In genomic region chr7:148883233-148884048, GRCh38 we compare ENCODE assay signal across 8 cellular contexts. TPM values are rescaled to one million over a fixed set of nuclear protein-coding genes. Genes with fewer than 3 reads are reported as not detected.
DNase-seq lines count a peak whose midpoint lies in the region; ATAC-seq and TF ChIP-seq lines count a peak whose summit lies in the region.

No MANE protein-coding gene starts in this region.

- peak; percentile 39 for DNase-seq in ACHN
- peak; percentile 23 for DNase-seq in SK-MEL-5 (ENCODE audit: low read depth, low spot score)
- no peak for DNase-seq in activated naive CD8-positive, alpha-beta T cell treated with anti-CD3 and anti-CD28 coated beads, Interleukin-2, amount 10 ng/mL, durations not matched to agents 7 days and 5 days
- DNase-seq in right atrium auricular region (ENCODE audit: low spot score): peak; percentile 64
- peak; percentile 13 for DNase-seq in putamen (ENCODE audit: low spot score)
- DNase-seq in vagina (ENCODE audit: extremely low spot score in 2 of 2): no peak

- H3K36me3 ChIP-seq in right atrium auricular region (no peaks in the 10 kb centered on the region), vagina (no peaks in the 10 kb centered on the region)

- no peaks in the 10 kb centered on the region for H3K9me3 Mint-ChIP-seq in activated naive CD8-positive, alpha-beta T cell treated with anti-CD3 and anti-CD28 coated beads, Interleukin-2, amount 10 ng/mL, durations not matched to agents 7 days and 5 days

- in situ Hi-C loops in ACHN (cut with HindIII; ENCODE audit: low pct_ligation_motif_present, low pct_unique_long_range_greater_than_20kb, low sequenced_read_pairs) (no loop called here), SK-MEL-5 (cut with HindIII; ENCODE audit: low pct_unique_long_range_greater_than_20kb, low sequenced_read_pairs) (no loop called here)

- intact Hi-C loops in vagina (cut with DNase I): loop anchor here (1.0 to 10.0 kb wide), 2 partner anchors 81 to 185 kb away; partner anchors contain the start of gene CUL1

- peak overlapping the region; percentile 95 for H3K27ac Mint-ChIP-seq in activated naive CD8-positive, alpha-beta T cell treated with anti-CD3 and anti-CD28 coated beads, Interleukin-2, amount 10 ng/mL, durations not matched to agents 7 days and 5 days

- no peak for TF ChIP-seq CTCF in right atrium auricular region (IDR thresholded peaks at IDR 0.05)
- no peak for TF ChIP-seq CTCF in vagina (IDR thresholded peaks at IDR 0.05)

- H3K9me3 ChIP-seq in right atrium auricular region (no peaks in the 10 kb centered on the region), vagina (no peaks in the 10 kb centered on the region)

- POLR2A ChIA-PET in activated naive CD8-positive, alpha-beta T cell treated with anti-CD3 and anti-CD28 coated beads, Interleukin-2, amount 10 ng/mL, durations not matched to agents 7 days and 5 days (lab: Charles Lee): interaction anchor here (0.6 to 5.4 kb wide), 20 partner anchors 10 to 255 kb away, joined by 3 to 73 read pairs (median 4); partner anchors contain the start of gene CUL1

- no peak for TF ChIP-seq POLR2A in vagina (IDR thresholded peaks at IDR 0.05)

- H3K4me1 ChIP-seq in right atrium auricular region (peaks cover 0 to 4% of the 10 kb centered on the region in 2 donors), vagina (peaks cover 18% of the 10 kb centered on the region)

- ATAC-seq in GM18870 (IDR thresholded peaks at IDR 0.05; ENCODE audit: unreplicated experiment) (peak; percentile 14), HG03135 (IDR thresholded peaks at IDR 0.05; ENCODE audit: unreplicated experiment) (peak; percentile 34)
- ATAC-seq in activated naive CD8-positive, alpha-beta T cell treated with anti-CD3 and anti-CD28 coated beads, Interleukin-2, amount 10 ng/mL, durations not matched to agents 7 days and 5 days (ENCODE audit: low read depth): peak; percentile 2

- H3K36me3 Mint-ChIP-seq in activated naive CD8-positive, alpha-beta T cell treated with anti-CD3 and anti-CD28 coated beads, Interleukin-2, amount 10 ng/mL, durations not matched to agents 7 days and 5 days: peaks cover 14% of the 10 kb centered on the region

- no peaks in the 10 kb centered on the region for H3K27me3 ChIP-seq in right atrium auricular region
- no peaks in the 10 kb centered on the region for H3K27me3 ChIP-seq in vagina

- H3K27me3 Mint-ChIP-seq in activated naive CD8-positive, alpha-beta T cell treated with anti-CD3 and anti-CD28 coated beads, Interleukin-2, amount 10 ng/mL, durations not matched to agents 7 days and 5 days: no peaks in the 10 kb centered on the region

- H3K4me3 ChIP-seq in right atrium auricular region: peak overlapping the region; percentile 86 to 97
- H3K4me3 ChIP-seq in vagina: peak overlapping the region; percentile 93 to 99

- peak overlapping the region; percentile 96 for H3K4me3 Mint-ChIP-seq in activated naive CD8-positive, alpha-beta T cell treated with anti-CD3 and anti-CD28 coated beads, Interleukin-2, amount 10 ng/mL, durations not matched to agents 7 days and 5 days

- peaks cover 28% of the 10 kb centered on the region for H3K4me1 Mint-ChIP-seq in activated naive CD8-positive, alpha-beta T cell treated with anti-CD3 and anti-CD28 coated beads, Interleukin-2, amount 10 ng/mL, durations not matched to agents 7 days and 5 days

- H3K27ac ChIP-seq in right atrium auricular region: peak overlapping the region; percentile 96 to 98
- peak overlapping the region; percentile 84 for H3K27ac ChIP-seq in vagina

RNA-seq across cellular contexts. Expression of gene EZH2, which starts 0.7 kb away (rescaled TPM):
- total RNA-seq in SK-MEL-5 (2014; rRNA removed; shearing (Covaris generic)): 13.4 and 16.7 TPM in 2 replicates
- polyA plus RNA-seq in SK-MEL-5 (2015; cell fraction: cytosol; rRNA removed): 22.6 and 27.8 TPM in 2 replicates
- polyA plus RNA-seq in SK-MEL-5 (2015; cell fraction: nucleus; rRNA removed): 100 and 150 TPM in 2 replicates
- total RNA-seq in activated naive CD8-positive, alpha-beta T cell treated with anti-CD3 and anti-CD28 coated beads, Interleukin-2, amount 10 ng/mL, durations not matched to agents 7 days and 5 days: 10 to 100 TPM; 73.8 to 76.6 TPM
- under 1 TPM; 0.26 to 0.98 TPM for total RNA-seq in right atrium auricular region
- total RNA-seq in vagina: 7.9 TPM

Comparison
In these comparisons a context has a peak if more than half of its experiments do, and no peak if none do; other contexts are left out.
1. DNase-seq: peak in ACHN (single experiment), SK-MEL-5 (single experiment), right atrium auricular region (single experiment) and putamen (single experiment); none in activated naive CD8-positive, alpha-beta T cell treated with anti-CD3 and anti-CD28 coated beads, Interleukin-2, amount 10 ng/mL, durations not matched to agents 7 days and 5 days (single experiment) and vagina (0 of 2).
2. Peak in every context shown above with its lines, with median percentiles within 50 percentile points of each other: ATAC-seq.